37 cellular contexts compared by ENCODE assay signal in genomic region chr3:50185230-50185629, GRCh38. TPM values are rescaled to one million over a fixed set of nuclear protein-coding genes. Genes with fewer than 3 reads are reported as not detected.
"Had no signal": no experiment of that assay in that cellular context is flagged by ENCODE, and none has a peak within 500 bp of the region (broad histone marks: within the 10 kb centered on the region; RNA-seq: fewer than 3 reads in every experiment).

No MANE protein-coding gene starts in this region.

- H3K27ac Mint-ChIP-seq: activated CD4-positive, alpha-beta memory T cell treated with anti-CD3 and anti-CD28 coated beads, Interleukin-2, amount 10 ng/mL, durations not matched to agents 7 days and 5 days; activated CD4-positive, alpha-beta T cell treated with anti-CD3 and anti-CD28 coated beads for 36 hours; activated CD4-positive, alpha-beta T cell treated with anti-CD3 and anti-CD28 coated beads, Interleukin-2, amount 10 ng/mL, durations not matched to agents 7 days and 5 days; activated CD8-positive, alpha-beta memory T cell treated with anti-CD3 and anti-CD28 coated beads, Interleukin-2, amount 10 ng/mL, durations not matched to agents 7 days and 5 days; activated CD8-positive, alpha-beta T cell treated with anti-CD3 and anti-CD28 coated beads, Interleukin-2, amount 10 ng/mL, durations not matched to agents 7 days and 5 days; activated naive CD4-positive, alpha-beta T cell treated with anti-CD3 and anti-CD28 coated beads for 36 hours; activated naive CD4-positive, alpha-beta T cell treated with anti-CD3 and anti-CD28 coated beads, Interleukin-2, amount 50 U/mL, for 72 hours; activated naive CD8-positive, alpha-beta T cell treated with anti-CD3 and anti-CD28 coated beads for 36 hours; activated T-cell treated with anti-CD3 and anti-CD28 coated beads, Interleukin-2, amount 50 U/mL, for 24 hours; T-helper 1 cell treated with Interleukin-12 subunit alpha and Interleukin-12 subunit beta and Interleukin-4 antibody, amounts not matched to agents 30 μg/mL and 1 μg/mL, for 36 hours; T-helper 2 cell treated with Interferon-gamma antibody and Interleukin-4, amounts not matched to agents 5 μg/mL and 100 μg/mL, for 36 hours; WTC11 had no signal

- ATAC-seq: activated CD4-positive, alpha-beta T cell treated with anti-CD3 and anti-CD28 coated beads for 36 hours; activated CD4-positive, CD25-positive, alpha-beta regulatory T cell treated with anti-CD3 and anti-CD28 coated beads, Interleukin-2, amount 50 U/mL, for 24 hours; activated CD8-positive, alpha-beta memory T cell treated with anti-CD3 and anti-CD28 coated beads, Interleukin-2, amount 10 ng/mL, durations not matched to agents 7 days and 5 days; activated CD8-positive, alpha-beta T cell treated with anti-CD3 and anti-CD28 coated beads, Interleukin-2, amount 10 ng/mL, durations not matched to agents 7 days and 5 days; activated naive CD4-positive, alpha-beta T cell treated with anti-CD3 and anti-CD28 coated beads, Interleukin-2, amount 50 U/mL, for 72 hours; body of pancreas; WTC11 had no signal

- H3K27me3 Mint-ChIP-seq: activated CD4-positive, alpha-beta T cell treated with anti-CD3 and anti-CD28 coated beads for 36 hours; activated CD4-positive, alpha-beta T cell treated with anti-CD3 and anti-CD28 coated beads, Interleukin-2, amount 10 ng/mL, durations not matched to agents 7 days and 5 days; activated CD8-positive, alpha-beta memory T cell treated with anti-CD3 and anti-CD28 coated beads, Interleukin-2, amount 10 ng/mL, durations not matched to agents 7 days and 5 days; activated naive CD8-positive, alpha-beta T cell treated with anti-CD3 and anti-CD28 coated beads for 36 hours; activated T-cell treated with anti-CD3 and anti-CD28 coated beads, Interleukin-2, amount 50 U/mL, for 24 hours had no signal

- H3K27me3 ChIP-seq: adrenal gland, body of pancreas, brain microvascular endothelial cell, breast epithelium had no signal

- H3K4me3 ChIP-seq: adrenal gland, body of pancreas, breast epithelium had no signal

- DNase-seq: activated CD4-positive, alpha-beta memory T cell treated with anti-CD3 and anti-CD28 coated beads, Interleukin-2, amount 10 ng/mL, durations not matched to agents 7 days and 5 days; activated CD4-positive, alpha-beta T cell treated with anti-CD3 and anti-CD28 coated beads for 1 hour; activated CD4-positive, alpha-beta T cell treated with anti-CD3 and anti-CD28 coated beads for 36 hours; activated CD4-positive, alpha-beta T cell treated with anti-CD3 and anti-CD28 coated beads for 48 hours; activated CD4-positive, alpha-beta T cell treated with anti-CD3 and anti-CD28 coated beads, Interleukin-2, amount 10 ng/mL, durations not matched to agents 7 days and 5 days; activated CD4-positive, alpha-beta T cell treated with anti-CD3 and anti-CD28 coated beads, Interleukin-2, amount 50 U/mL, for 48 hours; activated CD4-positive, CD25-positive, alpha-beta regulatory T cell; activated CD8-positive, alpha-beta memory T cell treated with anti-CD3 and anti-CD28 coated beads for 24 hours; activated CD8-positive, alpha-beta memory T cell treated with anti-CD3 and anti-CD28 coated beads, Interleukin-2, amount 10 ng/mL, durations not matched to agents 7 days and 5 days; activated CD8-positive, alpha-beta memory T cell treated with anti-CD3 and anti-CD28 coated beads, Interleukin-2, amount 50 U/mL, for 48 hours; activated CD8-positive, alpha-beta T cell treated with anti-CD3 and anti-CD28 coated beads, Interleukin-2, amount 10 ng/mL, durations not matched to agents 7 days and 5 days; activated effector memory CD4-positive, alpha-beta T cell treated with anti-CD3 and anti-CD28 coated beads, Interleukin-2, amount 50 U/mL, for 16 hours; activated gamma-delta T cell treated with Interleukin-2 at 50 U/mL for 16 hours; activated naive CD4-positive, alpha-beta T cell; activated naive CD4-positive, alpha-beta T cell treated with anti-CD3 and anti-CD28 coated beads for 36 hours; activated naive CD4-positive, alpha-beta T cell treated with anti-CD3 and anti-CD28 coated beads, Interleukin-2, amount 50 U/mL, for 16 hours; activated naive CD8-positive, alpha-beta T cell treated with anti-CD3 and anti-CD28 coated beads for 36 hours; activated T-cell treated with anti-CD3 and anti-CD28 coated beads, Interleukin-2, amount 50 U/mL, for 24 hours; activated T-cell treated with anti-CD3 and anti-CD28 coated beads, Interleukin-2, amount 50 U/mL, for 48 hours; adrenal gland; amniotic stem cell; aorta; body of pancreas; brain microvascular endothelial cell; central memory CD4-positive, alpha-beta T cell; T-helper 2 cell; T-helper 9 cell; WERI-Rb-1 had no signal

- H3K27ac ChIP-seq: adrenal gland, body of pancreas, brain microvascular endothelial cell, breast epithelium, WERI-Rb-1 had no signal

- H3K4me3 Mint-ChIP-seq: activated CD4-positive, alpha-beta memory T cell treated with anti-CD3 and anti-CD28 coated beads, Interleukin-2, amount 10 ng/mL, durations not matched to agents 7 days and 5 days; activated CD4-positive, alpha-beta T cell treated with anti-CD3 and anti-CD28 coated beads for 36 hours; activated CD4-positive, alpha-beta T cell treated with anti-CD3 and anti-CD28 coated beads, Interleukin-2, amount 10 ng/mL, durations not matched to agents 7 days and 5 days; activated CD8-positive, alpha-beta memory T cell treated with anti-CD3 and anti-CD28 coated beads, Interleukin-2, amount 10 ng/mL, durations not matched to agents 7 days and 5 days; activated CD8-positive, alpha-beta T cell treated with anti-CD3 and anti-CD28 coated beads, Interleukin-2, amount 10 ng/mL, durations not matched to agents 7 days and 5 days; activated naive CD4-positive, alpha-beta T cell treated with anti-CD3 and anti-CD28 coated beads for 36 hours; activated naive CD8-positive, alpha-beta T cell treated with anti-CD3 and anti-CD28 coated beads for 36 hours; activated T-cell treated with anti-CD3 and anti-CD28 coated beads, Interleukin-2, amount 50 U/mL, for 24 hours; T-helper 1 cell treated with Interleukin-12 subunit alpha and Interleukin-12 subunit beta and Interleukin-4 antibody, amounts not matched to agents 30 μg/mL and 1 μg/mL, for 36 hours; T-helper 2 cell treated with Interferon-gamma antibody and Interleukin-4, amounts not matched to agents 5 μg/mL and 100 μg/mL, for 36 hours; WTC11 had no signal

- H3K9me3 Mint-ChIP-seq: activated CD4-positive, alpha-beta memory T cell treated with anti-CD3 and anti-CD28 coated beads, Interleukin-2, amount 10 ng/mL, durations not matched to agents 7 days and 5 days; activated CD4-positive, alpha-beta T cell treated with anti-CD3 and anti-CD28 coated beads, Interleukin-2, amount 10 ng/mL, durations not matched to agents 7 days and 5 days; activated naive CD4-positive, alpha-beta T cell treated with anti-CD3 and anti-CD28 coated beads for 36 hours; activated naive CD4-positive, alpha-beta T cell treated with anti-CD3 and anti-CD28 coated beads, Interleukin-2, amount 50 U/mL, for 72 hours; activated naive CD8-positive, alpha-beta T cell treated with anti-CD3 and anti-CD28 coated beads for 36 hours; activated T-cell treated with anti-CD3 and anti-CD28 coated beads, Interleukin-2, amount 50 U/mL, for 24 hours; T-helper 1 cell treated with Interleukin-12 subunit alpha and Interleukin-12 subunit beta and Interleukin-4 antibody, amounts not matched to agents 30 μg/mL and 1 μg/mL, for 36 hours; T-helper 2 cell treated with Interferon-gamma antibody and Interleukin-4, amounts not matched to agents 5 μg/mL and 100 μg/mL, for 36 hours; WTC11 had no signal

- H3K36me3 Mint-ChIP-seq: activated CD8-positive, alpha-beta memory T cell treated with anti-CD3 and anti-CD28 coated beads, Interleukin-2, amount 10 ng/mL, durations not matched to agents 7 days and 5 days; activated naive CD4-positive, alpha-beta T cell treated with anti-CD3 and anti-CD28 coated beads, Interleukin-2, amount 50 U/mL, for 72 hours; activated naive CD8-positive, alpha-beta T cell treated with anti-CD3 and anti-CD28 coated beads for 36 hours had no signal

- H3K9me3 ChIP-seq: adrenal gland, body of pancreas, breast epithelium had no signal

- H3K4me1 ChIP-seq: adrenal gland had no signal

- H3K36me3 ChIP-seq: adrenal gland, brain microvascular endothelial cell, breast epithelium had no signal

- H3K4me1 Mint-ChIP-seq: activated CD4-positive, alpha-beta memory T cell treated with anti-CD3 and anti-CD28 coated beads, Interleukin-2, amount 10 ng/mL, durations not matched to agents 7 days and 5 days; activated CD4-positive, alpha-beta T cell treated with anti-CD3 and anti-CD28 coated beads for 36 hours; activated CD4-positive, alpha-beta T cell treated with anti-CD3 and anti-CD28 coated beads, Interleukin-2, amount 10 ng/mL, durations not matched to agents 7 days and 5 days; activated CD8-positive, alpha-beta memory T cell treated with anti-CD3 and anti-CD28 coated beads, Interleukin-2, amount 10 ng/mL, durations not matched to agents 7 days and 5 days; activated naive CD8-positive, alpha-beta T cell treated with anti-CD3 and anti-CD28 coated beads for 36 hours; WTC11 had no signal

RNA-seq across cellular contexts. Expression of gene GNAT1, which starts 6.2 kb away (rescaled TPM):
- total RNA-seq: activated CD4-positive, alpha-beta memory T cell treated with anti-CD3 and anti-CD28 coated beads, Interleukin-2, amount 10 ng/mL, durations not matched to agents 7 days and 5 days; activated CD4-positive, alpha-beta T cell treated with anti-CD3 and anti-CD28 coated beads, Interleukin-2, amount 10 ng/mL, durations not matched to agents 7 days and 5 days; activated CD8-positive, alpha-beta memory T cell treated with anti-CD3 and anti-CD28 coated beads, Interleukin-2, amount 10 ng/mL, durations not matched to agents 7 days and 5 days; activated CD8-positive, alpha-beta T cell treated with anti-CD3 and anti-CD28 coated beads, Interleukin-2, amount 10 ng/mL, durations not matched to agents 7 days and 5 days; activated naive CD4-positive, alpha-beta T cell treated with anti-CD3 and anti-CD28 coated beads for 36 hours; activated naive CD4-positive, alpha-beta T cell treated with anti-CD3 and anti-CD28 coated beads, Interleukin-2, amount 50 U/mL, for 72 hours; adrenal gland; aorta; astrocyte; body of pancreas; breast epithelium; cardiac septum; cerebellum had no signal
- polyA plus RNA-seq: adrenal gland, aorta had no signal

RNA-seq across cellular contexts. Expression of gene SLC38A3, which starts 19.8 kb away (rescaled TPM):
- total RNA-seq: activated CD4-positive, alpha-beta memory T cell treated with anti-CD3 and anti-CD28 coated beads, Interleukin-2, amount 10 ng/mL, durations not matched to agents 7 days and 5 days; activated CD4-positive, alpha-beta T cell treated with anti-CD3 and anti-CD28 coated beads, Interleukin-2, amount 10 ng/mL, durations not matched to agents 7 days and 5 days; activated CD8-positive, alpha-beta memory T cell treated with anti-CD3 and anti-CD28 coated beads, Interleukin-2, amount 10 ng/mL, durations not matched to agents 7 days and 5 days; activated CD8-positive, alpha-beta T cell treated with anti-CD3 and anti-CD28 coated beads, Interleukin-2, amount 10 ng/mL, durations not matched to agents 7 days and 5 days; activated naive CD4-positive, alpha-beta T cell treated with anti-CD3 and anti-CD28 coated beads for 36 hours; activated naive CD4-positive, alpha-beta T cell treated with anti-CD3 and anti-CD28 coated beads, Interleukin-2, amount 50 U/mL, for 72 hours had no signal

RNA-seq across cellular contexts. Expression of gene SEMA3F, which starts 30.1 kb away (rescaled TPM):
- total RNA-seq: activated CD4-positive, alpha-beta T cell treated with anti-CD3 and anti-CD28 coated beads, Interleukin-2, amount 10 ng/mL, durations not matched to agents 7 days and 5 days; activated CD8-positive, alpha-beta T cell treated with anti-CD3 and anti-CD28 coated beads, Interleukin-2, amount 10 ng/mL, durations not matched to agents 7 days and 5 days; activated naive CD4-positive, alpha-beta T cell treated with anti-CD3 and anti-CD28 coated beads for 36 hours had no signal
